8 cellular contexts compared by ENCODE assay signal in genomic region chr1:186680031-186681012, GRCh38. TPM values are rescaled to one million over a fixed set of nuclear protein-coding genes. Genes with fewer than 3 reads are reported as not detected.
DNase-seq lines count a peak whose midpoint lies in the region; ATAC-seq, FAIRE-seq and TF ChIP-seq lines count a peak whose summit lies in the region.

TSS of gene PTGS2 (minus strand) at chr1:186680423. CDS start at chr1:186680290, 133 bp downstream.

- H3K27ac ChIP-seq in ectodermal cell (ENCODE audit: insufficient read depth, low read depth, low read length, poor library complexity, severe bottlenecking), result no peak within 1 kb of the TSS

- intact Hi-C loops in lower leg skin (cut with DNase I; ENCODE audit: low total_unique reads), result no loop called here

- CTCF ChIA-PET in WTC11 (lab: Charles Lee), result interaction anchor here (0.6 to 1.7 kb wide), 13 partner anchors 11 to 390 kb away, joined by 3 to 8 read pairs (median 5); partner anchors contain the start of genes ODR4 and TPR

- peak within 1 kb of the TSS; percentile 92 for H3K27ac Mint-ChIP-seq in WTC11

- ATAC-seq in HG02759 (IDR thresholded peaks at IDR 0.05; ENCODE audit: unreplicated experiment) (peak; percentile 97), WTC11 (peak; percentile 99)

- H3K4me1 ChIP-seq in ectodermal cell (ENCODE audit: control insufficient read depth, insufficient read depth, low read length), result no peaks in the 10 kb centered on the region

- peak within 1 kb of the TSS; percentile 61 for H3K4me3 ChIP-seq in ectodermal cell (ENCODE audit: insufficient read depth, low read depth, low read length)
- peak within 1 kb of the TSS; percentile 66 for H3K4me3 ChIP-seq in lower leg skin (ENCODE audit: low read depth, poor library complexity, severe bottlenecking)

- TF ChIP-seq CTCF in WTC11 (IDR thresholded peaks at IDR 0.05) (no peak), lower leg skin (IDR thresholded peaks at IDR 0.05) (no peak)

- H3K36me3 Mint-ChIP-seq in WTC11, result no peaks in the 10 kb centered on the region

- peak within 1 kb of the TSS; percentile 93 for H3K4me3 Mint-ChIP-seq in WTC11

- H3K9me3 ChIP-seq in ectodermal cell (ENCODE audit: control insufficient read depth, low read length), result no peaks in the 10 kb centered on the region

- peaks cover 42% of the 10 kb centered on the region for H3K27me3 ChIP-seq in ectodermal cell (ENCODE audit: control insufficient read depth, insufficient read depth, low read length, poor library complexity, severe bottlenecking)

- H3K9me3 Mint-ChIP-seq in WTC11, result no peaks in the 10 kb centered on the region

- POLR2A ChIA-PET in WTC11 (lab: Charles Lee), result interaction anchor here (1.2 kb wide), 1 partner anchor 74 kb away, joined by 6 read pairs; no protein-coding TSS in a partner anchor

- DNase-seq in GM18507 (ENCODE audit: extremely low spot score, insufficient read length, low read depth), result peak; percentile 8
- DNase-seq in NCI-H146 treated with DMSO at 0.1 percent for 48 hours (lab: John Stamatoyannopoulos, UW; ENCODE audit: unreplicated experiment), result peak; percentile 8
- DNase-seq in WTC11 (ENCODE audit: low spot score), result peak; percentile 84
- peak; percentile 87 to 95 for DNase-seq in lower leg skin (ENCODE audit: low spot score in 2 of 2)
- peak; percentile 24 for DNase-seq in stimulated activated CD4-positive, alpha-beta T cell treated with anti-CD3 and anti-CD28 coated beads, Interleukin-4, amount 100 ng/mL, for 1 hour
- DNase-seq in effector CD8-positive, alpha-beta T cell (lab: John Stamatoyannopoulos, UW), result no peak

- no peaks in the 10 kb centered on the region for H3K36me3 ChIP-seq in ectodermal cell (ENCODE audit: control insufficient read depth, insufficient read depth, low read length)

- peaks cover 19% of the 10 kb centered on the region for H3K27me3 Mint-ChIP-seq in WTC11 (ENCODE audit: low read depth)

- peaks cover 13% of the 10 kb centered on the region for H3K4me1 Mint-ChIP-seq in WTC11

- no peak for TF ChIP-seq POLR2A in lower leg skin (IDR thresholded peaks at IDR 0.05)

- 1% methylated on average over 61 to 63 of the region's 66 CpGs for WGBS in ectodermal cell, 2 experiments
- WGBS in lower leg skin, 2 donors, result 1% methylated on average over 49 to 56 of the region's 66 CpGs

- FAIRE-seq in GM18507 (lab: Jason Lieb, UNC), result peak; percentile 46

TF ChIP-seq in WTC11, 78 proteins besides CTCF, POLR2A, EP300 and RAD21 (continues in another document):
- TF ChIP-seq HMGXB4 (CRISPR knock-in tag; IDR thresholded peaks at IDR 0.05), result peak; percentile 61; the same call in 1 of the 2 replicates
- no peak for TF ChIP-seq AR (CRISPR knock-in tag; IDR thresholded peaks at IDR 0.05)
- TF ChIP-seq FOXP4 (CRISPR knock-in tag; IDR thresholded peaks at IDR 0.05), result 0 out of 2 replicates have a peak, but pooled peaks have one; percentile 31
- TF ChIP-seq SOX15 (CRISPR knock-in tag; IDR thresholded peaks at IDR 0.05), result no peak
- no peak for TF ChIP-seq ZNF281 (CRISPR knock-in tag; IDR thresholded peaks at IDR 0.05)
- TF ChIP-seq ETV6 (CRISPR knock-in tag; IDR thresholded peaks at IDR 0.05), result peak; percentile 26; the same call in 1 of the 2 replicates
- peak; percentile 49; the same call in 1 of the 2 replicates for TF ChIP-seq MAX (CRISPR knock-in tag; IDR thresholded peaks at IDR 0.05)
- TF ChIP-seq E2F5 (CRISPR knock-in tag; IDR thresholded peaks at IDR 0.05), result peak; percentile 70; the same call in 1 of the 2 replicates

RNA-seq across cellular contexts. Expression of gene PTGS2, which starts in this region (rescaled TPM):
- total RNA-seq in WTC11 (2021), result 0.20 to 0.66 TPM (median 0.60 TPM) in 3 replicates
- 0.15 TPM for polyA plus RNA-seq in ectodermal cell (2013, experiment 1 of 4)
- 0.14 TPM for polyA plus RNA-seq in ectodermal cell (2013, experiment 2 of 4)
- polyA plus RNA-seq in ectodermal cell (2013, experiment 3 of 4), result 0.05 TPM
- polyA plus RNA-seq in ectodermal cell (2013, experiment 4 of 4), result 0.04 TPM
- total RNA-seq in lower leg skin, result 1 to 10 TPM in 3 of 4 donors, under 1 TPM in 1; 0.98 to 3.1 (median 1.9) TPM

Comparison
In these comparisons a context has a peak if more than half of its experiments do, and no peak if none do; other contexts are left out.
1. Peak in DNase-seq and ATAC-seq in WTC11; RNA of the gene not detected or under 1 TPM.